1 cellular context compared by ENCODE assay signal in the genomic region with DNA sequence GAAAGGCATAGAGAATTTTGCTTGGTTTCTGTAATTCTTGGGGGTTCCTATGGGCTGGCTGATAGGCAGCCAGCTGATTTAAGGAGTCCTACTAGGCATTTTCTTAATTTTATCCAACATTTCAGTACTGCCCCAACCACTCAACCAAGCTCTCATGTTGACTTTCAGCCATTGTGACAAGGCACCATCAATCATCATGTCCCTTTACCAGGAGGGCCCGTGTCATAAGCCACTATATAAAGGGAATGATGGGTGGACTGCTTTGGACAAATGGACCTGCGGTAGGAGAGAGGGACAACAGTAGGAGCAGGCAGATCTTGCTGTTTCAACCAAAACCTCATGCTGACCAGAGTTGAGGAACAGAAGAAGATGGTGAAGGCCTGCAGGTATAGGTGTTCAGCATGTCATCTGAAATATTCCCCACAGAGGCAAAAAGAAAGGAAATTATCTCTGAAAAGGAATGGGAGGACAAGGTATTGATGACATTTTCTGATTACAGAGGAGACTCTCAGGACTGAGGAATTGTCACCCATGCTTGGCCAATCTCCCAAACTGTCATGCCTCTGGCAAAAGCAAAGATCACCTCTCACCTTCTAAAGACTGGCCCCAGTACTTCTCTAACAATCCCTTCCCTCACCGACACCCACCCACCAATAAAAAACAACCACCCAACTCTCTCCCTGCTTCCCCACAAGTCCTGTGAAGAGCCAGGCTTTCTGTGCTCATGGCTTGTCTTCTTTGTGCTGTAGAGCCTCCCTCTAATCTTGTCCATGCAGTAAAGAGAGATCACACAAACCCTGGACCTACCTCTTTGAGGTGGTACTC.
TF ChIP-seq lines count a peak whose summit lies in the region.

No MANE protein-coding gene starts in this region.

TF ChIP-seq in IMR-90, 13 proteins besides CTCF, POLR2A, EP300 and RAD21:
- TF ChIP-seq MXI1 (IDR thresholded peaks at IDR 0.05; ENCODE audit: borderline replicate concordance, low read depth, low read length) (no peak), MAZ (IDR thresholded peaks at IDR 0.05; ENCODE audit: borderline replicate concordance, low read depth, low read length) (no peak), RCOR1 (IDR thresholded peaks at IDR 0.05; ENCODE audit: insufficient replicate concordance, low read length) (no peak), SMC3 (IDR thresholded peaks at IDR 0.05; ENCODE audit: low read depth, low read length) (no peak), FOS (IDR thresholded peaks at IDR 0.05; ENCODE audit: low read depth, low read length) (no peak), MAFK (IDR thresholded peaks at IDR 0.05; ENCODE audit: low read depth, low read length) (no peak), BHLHE40 (IDR thresholded peaks at IDR 0.05; ENCODE audit: low read depth, low read length) (no peak), RFX5 (IDR thresholded peaks at IDR 0.05; ENCODE audit: low read depth, low read length) (no peak), CEBPB (IDR thresholded peaks at IDR 0.05; ENCODE audit: low read depth, low read length) (no peak), CHD1 (IDR thresholded peaks at IDR 0.05; ENCODE audit: low read depth, low read length) (no peak), NFE2L2 (IDR thresholded peaks at IDR 0.05; ENCODE audit: low read depth, low read length) (no peak)
- TF ChIP-seq, protein P1, sequence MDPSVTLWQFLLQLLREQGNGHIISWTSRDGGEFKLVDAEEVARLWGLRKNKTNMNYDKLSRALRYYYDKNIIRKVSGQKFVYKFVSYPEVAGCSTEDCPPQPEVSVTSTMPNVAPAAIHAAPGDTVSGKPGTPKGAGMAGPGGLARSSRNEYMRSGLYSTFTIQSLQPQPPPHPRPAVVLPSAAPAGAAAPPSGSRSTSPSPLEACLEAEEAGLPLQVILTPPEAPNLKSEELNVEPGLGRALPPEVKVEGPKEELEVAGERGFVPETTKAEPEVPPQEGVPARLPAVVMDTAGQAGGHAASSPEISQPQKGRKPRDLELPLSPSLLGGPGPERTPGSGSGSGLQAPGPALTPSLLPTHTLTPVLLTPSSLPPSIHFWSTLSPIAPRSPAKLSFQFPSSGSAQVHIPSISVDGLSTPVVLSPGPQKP (IDR thresholded peaks at IDR 0.05; ENCODE audit: borderline replicate concordance, low read depth, low read length): no peak
- TF ChIP-seq, protein P2, sequence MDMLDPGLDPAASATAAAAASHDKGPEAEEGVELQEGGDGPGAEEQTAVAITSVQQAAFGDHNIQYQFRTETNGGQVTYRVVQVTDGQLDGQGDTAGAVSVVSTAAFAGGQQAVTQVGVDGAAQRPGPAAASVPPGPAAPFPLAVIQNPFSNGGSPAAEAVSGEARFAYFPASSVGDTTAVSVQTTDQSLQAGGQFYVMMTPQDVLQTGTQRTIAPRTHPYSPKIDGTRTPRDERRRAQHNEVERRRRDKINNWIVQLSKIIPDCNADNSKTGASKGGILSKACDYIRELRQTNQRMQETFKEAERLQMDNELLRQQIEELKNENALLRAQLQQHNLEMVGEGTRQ (IDR thresholded peaks at IDR 0.05; ENCODE audit: low read depth, low read length): no peak
